Comparison of ENCODE assay signal across 8 cellular contexts in the genomic region with DNA sequence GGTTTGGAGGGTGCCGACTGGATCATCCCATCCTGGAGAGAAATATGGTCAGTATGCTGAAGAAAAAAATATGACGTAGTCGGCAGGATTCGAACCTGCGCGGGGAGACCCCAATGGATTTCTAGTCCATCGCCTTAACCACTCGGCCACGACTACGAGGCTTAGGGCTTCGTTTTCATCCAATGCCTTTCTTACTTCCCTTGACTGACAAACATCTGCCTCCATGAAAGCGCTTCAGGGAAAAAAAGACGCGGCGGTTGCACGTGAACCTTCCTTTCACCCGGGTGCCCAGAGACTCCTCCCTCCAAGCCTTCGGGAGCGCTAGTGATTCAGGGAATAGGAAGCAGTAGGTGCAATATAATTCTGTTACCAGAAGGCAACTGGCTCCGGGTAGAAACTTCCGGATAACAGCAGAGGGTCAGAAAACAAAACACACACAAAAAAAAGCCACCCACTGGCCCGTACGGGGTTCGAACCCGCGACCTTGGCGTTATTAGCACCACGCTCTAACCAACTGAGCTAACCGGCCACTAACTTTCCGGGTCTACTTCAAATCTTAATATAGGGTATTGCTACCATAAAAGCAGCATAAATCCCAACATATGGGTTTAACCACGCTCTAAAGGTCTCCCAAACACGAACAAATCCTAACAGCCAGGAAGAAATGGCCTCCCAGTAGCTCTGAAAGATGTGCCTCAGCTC. TPM values are rescaled to one million over a fixed set of nuclear protein-coding genes. Genes with fewer than 3 reads are reported as not detected.
DNase-seq lines count a peak whose midpoint lies in the region; ATAC-seq and TF ChIP-seq lines count a peak whose summit lies in the region.

No MANE protein-coding gene starts in this region.

- no peak for ATAC-seq in GM18909 (IDR thresholded peaks at IDR 0.05; ENCODE audit: poor library complexity, unreplicated experiment)

- TF ChIP-seq POLR2A in Raji (IDR thresholded peaks at IDR 0.05; ENCODE audit: insufficient read depth, low read depth, low read length) (peak; percentile 44), sigmoid colon (IDR thresholded peaks at IDR 0.05) (no peak)

- H3K4me1 Mint-ChIP-seq in MCF 10A (ENCODE audit: insufficient read depth, unreplicated experiment), result peaks cover 24% of the 10 kb centered on the region

- H3K4me3 Mint-ChIP-seq in MCF 10A (ENCODE audit: unreplicated experiment), result peak overlapping the region; percentile 75

- no peak for TF ChIP-seq CTCF in AG09309 (IDR thresholded peaks at IDR 0.05; ENCODE audit: control insufficient read depth, insufficient read depth, low read depth, low read length, missing control alignments)
- no peak for TF ChIP-seq CTCF in MCF 10A (IDR thresholded peaks at IDR 0.05; ENCODE audit: unreplicated experiment)
- no peak for TF ChIP-seq CTCF in sigmoid colon (IDR thresholded peaks at IDR 0.05)

- H3K9me3 ChIP-seq in iPS-18a (ENCODE audit: control insufficient read depth, low read depth, low read length), result no peaks in the 10 kb centered on the region
- H3K9me3 ChIP-seq in sigmoid colon, result no peaks in the 10 kb centered on the region

- peak overlapping the region; percentile 92 for H3K27ac Mint-ChIP-seq in MCF 10A (ENCODE audit: low read depth, unreplicated experiment)

- intact Hi-C loops in MCF 10A (cut with micrococcal nuclease), result loop anchor here (1.0 kb wide), 4 partner anchors 21 to 106 kb away; no protein-coding TSS in a partner anchor
- intact Hi-C loops in sigmoid colon (cut with DNase I), result loop anchor here (2.0 kb wide), 1 partner anchor 68 kb away; the partner anchor contains the start of gene SLC25A35

- peak overlapping the region; percentile 67 for H3K9ac ChIP-seq in iPS-18a (ENCODE audit: low read length)

- POLR2A ChIA-PET in MCF 10A (lab: Yijun Ruan, JAX), result interaction anchor here (0.6 to 13.2 kb wide), 17 partner anchors 9 to 234 kb away, joined by 3 to 352 read pairs (median 3); partner anchors contain the start of genes ALOXE3, AURKB, BORCS6 and CTC1

- DNase-seq in AG09309 (ENCODE audit: low read depth) (peak; percentile 84), H7 (peak; percentile 75), MCF 10A (ENCODE audit: unreplicated experiment) (peak; percentile 95), sigmoid colon (peak; percentile 90), T-helper 9 cell (no peak)

- H3K27me3 Mint-ChIP-seq in MCF 10A (ENCODE audit: insufficient read depth, unreplicated experiment), result no peaks in the 10 kb centered on the region

- peaks cover 76% of the 10 kb centered on the region for H3K36me3 Mint-ChIP-seq in MCF 10A (ENCODE audit: insufficient read depth, unreplicated experiment)

- CTCF ChIA-PET in MCF 10A (lab: Yijun Ruan, JAX), result interaction anchor here (1.0 kb wide), 1 partner anchor 538 kb away, joined by 4 read pairs; the partner anchor contains the start of gene WRAP53

- 8 to 13% methylated on average over 32 of the region's 32 CpGs for WGBS in sigmoid colon, 2 donors

- no peaks in the 10 kb centered on the region for H3K9me3 Mint-ChIP-seq in MCF 10A (ENCODE audit: unreplicated experiment)

- H3K27me3 ChIP-seq in H7 (ENCODE audit: control insufficient read depth, insufficient read depth, low read length) (no peaks in the 10 kb centered on the region), iPS-18a (ENCODE audit: control insufficient read depth, insufficient read depth, low read length) (no peaks in the 10 kb centered on the region), sigmoid colon (no peaks in the 10 kb centered on the region)

- H3K27ac ChIP-seq in iPS-18a (ENCODE audit: low read length), result peak overlapping the region; percentile 61
- H3K27ac ChIP-seq in sigmoid colon, result peak overlapping the region; percentile 68 to 75 (median 71)

- no peak for TF ChIP-seq EP300 in sigmoid colon (IDR thresholded peaks at IDR 0.05)

- peak overlapping the region; percentile 23 for H3K4me3 ChIP-seq in AG09309 (ENCODE audit: control insufficient read depth, low read depth, low read length)
- peak overlapping the region; percentile 49 for H3K4me3 ChIP-seq in H7 (ENCODE audit: insufficient read depth, low read depth, low read length)
- peak overlapping the region; percentile 81 for H3K4me3 ChIP-seq in iPS-18a (ENCODE audit: low read length)
- peak overlapping the region in 3 of 4 donors; percentile 26 to 35 (median 28) for H3K4me3 ChIP-seq in sigmoid colon

- H3K4me1 ChIP-seq in iPS-18a (ENCODE audit: control insufficient read depth, low read depth, low read length) (peaks cover 4% of the 10 kb centered on the region), sigmoid colon (peaks cover 0 to 28% (median 23%) of the 10 kb centered on the region in 4 donors)

- H3K36me3 ChIP-seq in H7 (replicated peaks; ENCODE audit: control insufficient read depth, insufficient read depth, low read length) (peaks cover 35% of the 10 kb centered on the region), iPS-18a (ENCODE audit: control insufficient read depth, low read depth, low read length) (peaks cover 39% of the 10 kb centered on the region), sigmoid colon (peaks cover 35 to 45% (median 41%) of the 10 kb centered on the region in 4 donors)

- BruUV-seq in MCF 10A (replicated peaks; lab: Mats Ljungman, UMichigan), result no TSS peak

RNA-seq across cellular contexts. Expression of gene AURKB, which starts 16.3 kb away (rescaled TPM):
- 209 and 254 TPM in 2 replicates for total RNA-seq in H7 (2014; rRNA removed; shearing (Covaris generic))
- total RNA-seq in MCF 10A (2022) (11.7 and 33.6 TPM in 2 replicates), sigmoid colon (1 to 10 TPM in 2 of 4 donors, not detected in 2; 1.4 to 3.3 TPM)
- polyA plus RNA-seq in sigmoid colon, result 10 to 100 TPM in 2 of 3 donors, 1 to 10 TPM in 1; 1.8 to 45.6 (median 12.7) TPM

RNA-seq across cellular contexts. Expression of gene CTC1, which starts 21.2 kb away (rescaled TPM):
- 14.1 and 14.3 TPM in 2 replicates for total RNA-seq in H7 (2014; rRNA removed; shearing (Covaris generic))
- 30.5 and 33.1 TPM in 2 replicates for total RNA-seq in MCF 10A (2022)
- total RNA-seq in sigmoid colon, result 10 to 100 TPM; 14.6 to 19.9 (median 16.7) TPM
- polyA plus RNA-seq in sigmoid colon, result 10 to 100 TPM in 2 of 3 donors, 1 to 10 TPM in 1; 3.7 to 34.2 (median 13.2) TPM

RNA-seq across cellular contexts. Expression of gene PFAS, which starts 22.4 kb away (rescaled TPM):
- 101 and 122 TPM in 2 replicates for total RNA-seq in H7 (2014; rRNA removed; shearing (Covaris generic))
- 54.4 and 66.2 TPM in 2 replicates for total RNA-seq in MCF 10A (2022)
- 10 to 100 TPM in 1 of 4 donors, 1 to 10 TPM in 3; 4.6 to 10.2 (median 6.9) TPM for total RNA-seq in sigmoid colon
- polyA plus RNA-seq in sigmoid colon, result 10 to 100 TPM in 1 of 3 donors, 1 to 10 TPM in 2; 1.4 to 22.2 (median 1.8) TPM

RNA-seq across cellular contexts. Expression of gene BORCS6, which starts 36.7 kb away (rescaled TPM):
- total RNA-seq in H7 (2014; rRNA removed; shearing (Covaris generic)), result 9.9 and 10.7 TPM in 2 replicates
- total RNA-seq in MCF 10A (2022) (3.9 and 4.4 TPM in 2 replicates), sigmoid colon (10 to 100 TPM in 3 of 4 donors, 1 to 10 TPM in 1; 7.7 to 17.7 (median 15.8) TPM)
- polyA plus RNA-seq in sigmoid colon, result 10 to 100 TPM in 2 of 3 donors, 1 to 10 TPM in 1; 9.2 to 14.6 (median 10.8) TPM

RNA-seq across cellular contexts. Expression of gene TMEM107, which starts 50.5 kb away (rescaled TPM):
- 27.7 and 40.7 TPM in 2 replicates for total RNA-seq in H7 (2014; rRNA removed; shearing (Covaris generic))
- total RNA-seq in MCF 10A (2022), result 7.6 and 8.4 TPM in 2 replicates
- 10 to 100 TPM in 3 of 4 donors, 1 to 10 TPM in 1; 8.3 to 61.7 (median 20.6) TPM for total RNA-seq in sigmoid colon
- 10 to 100 TPM in 1 of 3 donors, 1 to 10 TPM in 2; 4.6 to 20.8 (median 7.2) TPM for polyA plus RNA-seq in sigmoid colon

Comparison
In these comparisons a context has a peak if more than half of its experiments do, and no peak if none do; other contexts are left out.
1. H3K4me3 ChIP-seq: peak in every context shown above with its lines; median percentile 81 in iPS-18a; 49 in H7; 28 in sigmoid colon; 23 in AG09309.